In the genomic region with DNA sequence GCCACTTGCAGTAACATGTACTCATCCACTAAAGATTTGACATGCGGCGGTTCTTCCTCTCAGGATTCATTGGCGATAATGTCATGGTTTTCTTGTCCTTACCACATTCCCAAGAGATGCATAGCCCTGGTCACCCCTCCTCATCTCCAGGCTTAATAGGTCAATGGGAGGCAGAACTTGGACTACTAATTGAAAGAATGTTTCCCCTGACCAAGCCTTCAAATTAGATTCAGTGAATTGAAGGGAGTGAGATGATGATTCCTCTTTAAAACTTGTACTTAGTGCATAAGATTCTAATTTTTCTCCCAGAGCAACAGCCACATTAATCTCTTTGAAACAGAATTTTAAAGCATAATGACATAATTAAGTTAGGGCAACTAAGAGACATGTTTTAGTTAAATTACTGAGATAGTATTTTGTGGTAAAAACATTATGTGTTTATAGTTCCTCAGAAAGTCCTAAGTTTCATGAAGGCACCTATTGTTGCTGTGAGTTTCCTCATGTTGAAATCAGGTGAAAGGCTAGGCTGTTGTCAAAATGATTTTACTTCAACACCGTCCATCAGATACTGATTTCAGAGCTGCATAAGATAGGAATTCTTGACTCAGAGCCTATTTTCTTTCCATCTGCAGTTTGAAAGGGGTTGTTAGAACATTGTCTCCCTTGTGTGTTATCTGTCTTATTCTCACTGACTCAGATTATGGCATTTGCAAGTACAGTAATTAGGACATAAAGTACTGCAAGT, we compare ENCODE assay signal across 10 cellular contexts. TPM values are rescaled to one million over a fixed set of nuclear protein-coding genes. Genes with fewer than 3 reads are reported as not detected.
DNase-seq lines count a peak whose midpoint lies in the region; ATAC-seq and TF ChIP-seq lines count a peak whose summit lies in the region.
"Had no signal": no experiment of that assay in that cellular context is flagged by ENCODE, and none has a peak within 500 bp of the region (broad histone marks: within the 10 kb centered on the region; RNA-seq: fewer than 3 reads in every experiment).

No MANE protein-coding gene starts in this region.

- intact Hi-C loops in left ventricle myocardium superior (cut with micrococcal nuclease): no loop called here
- intact Hi-C loops in uterus (cut with DNase I; ENCODE audit: low total_unique reads): no loop called here
- intact Hi-C loops in vagina (cut with DNase I): loop anchor here (10.0 kb wide), 1 partner anchor 80 kb away; no protein-coding TSS in a partner anchor

- H3K36me3 ChIP-seq in subcutaneous abdominal adipose tissue (ENCODE audit: control insufficient read depth in 5 of 5, insufficient read depth in 5 of 5, low read length in 5 of 5): peaks cover 0 to 16% (median 0%) of the 10 kb centered on the region in 5 donors
- no peaks in the 10 kb centered on the region for H3K36me3 ChIP-seq in uterus
- no peaks in the 10 kb centered on the region for H3K36me3 ChIP-seq in vagina

- H3K9me3 ChIP-seq in subcutaneous abdominal adipose tissue (ENCODE audit: control insufficient read depth in 5 of 5, low read length in 5 of 5) (no peaks in the 10 kb centered on the region), uterus (no peaks in the 10 kb centered on the region), vagina (no peaks in the 10 kb centered on the region)

- H3K4me1 ChIP-seq in subcutaneous abdominal adipose tissue (ENCODE audit: control insufficient read depth in 5 of 5, insufficient read depth in 5 of 5, low read length in 5 of 5): peaks cover 0 to 15% (median 13%) of the 10 kb centered on the region in 5 donors
- peaks cover 0 to 15% of the 10 kb centered on the region in 2 donors for H3K4me1 ChIP-seq in uterus
- H3K4me1 ChIP-seq in vagina: peaks cover 28% of the 10 kb centered on the region

- TF ChIP-seq CTCF in uterus (IDR thresholded peaks at IDR 0.05): no peak
- TF ChIP-seq CTCF in vagina (IDR thresholded peaks at IDR 0.05): no peak

- peaks cover 5 to 25% of the 10 kb centered on the region in 2 donors for H3K36me3 Mint-ChIP-seq in activated naive CD4-positive, alpha-beta T cell treated with anti-CD3 and anti-CD28 coated beads, Interleukin-2, amount 50 U/mL, for 72 hours
- H3K36me3 Mint-ChIP-seq in activated naive CD4-positive, alpha-beta T cell treated with anti-CD3 and anti-CD28 coated beads, Interleukin-2, amount 10 ng/mL, durations not matched to agents 7 days and 5 days: peaks cover 45% of the 10 kb centered on the region
- H3K36me3 Mint-ChIP-seq in activated naive CD8-positive, alpha-beta T cell: peaks cover 9% of the 10 kb centered on the region

- H3K4me3 Mint-ChIP-seq in activated naive CD4-positive, alpha-beta T cell treated with anti-CD3 and anti-CD28 coated beads, Interleukin-2, amount 10 ng/mL, durations not matched to agents 7 days and 5 days: no peak overlapping the region
- no peak overlapping the region for H3K4me3 Mint-ChIP-seq in activated naive CD8-positive, alpha-beta T cell

- no peaks in the 10 kb centered on the region for H3K27me3 Mint-ChIP-seq in activated naive CD4-positive, alpha-beta T cell treated with anti-CD3 and anti-CD28 coated beads, Interleukin-2, amount 10 ng/mL, durations not matched to agents 7 days and 5 days
- H3K27me3 Mint-ChIP-seq in activated naive CD8-positive, alpha-beta T cell: no peaks in the 10 kb centered on the region

- CTCF ChIA-PET in activated naive CD4-positive, alpha-beta T cell treated with anti-CD3 and anti-CD28 coated beads, Interleukin-2, amount 10 ng/mL, durations not matched to agents 7 days and 5 days (lab: Charles Lee): interaction anchor here (2.0 to 4.8 kb wide), 2 partner anchors 12 to 81 kb away, joined by 5 to 34 read pairs; no protein-coding TSS in a partner anchor

- TF ChIP-seq POLR2A in uterus (IDR thresholded peaks at IDR 0.05) (no peak), vagina (IDR thresholded peaks at IDR 0.05) (no peak)

- H3K27ac ChIP-seq in subcutaneous abdominal adipose tissue (ENCODE audit: low read depth, low read length) (peak overlapping the region; percentile 2), uterus (peak overlapping the region in 1 of 2 donors; percentile 33), vagina (no peak overlapping the region)

- ATAC-seq in activated naive CD4-positive, alpha-beta T cell treated with anti-CD3 and anti-CD28 coated beads, Interleukin-2, amount 50 U/mL, for 72 hours: peak; percentile 32 to 33
- peak; percentile 66 for ATAC-seq in left ventricle myocardium superior

- H3K27ac Mint-ChIP-seq in activated naive CD4-positive, alpha-beta T cell treated with anti-CD3 and anti-CD28 coated beads, Interleukin-2, amount 50 U/mL, for 72 hours: peak overlapping the region; percentile 27 to 75
- H3K27ac Mint-ChIP-seq in activated naive CD4-positive, alpha-beta T cell treated with anti-CD3 and anti-CD28 coated beads, Interleukin-2, amount 10 ng/mL, durations not matched to agents 7 days and 5 days: no peak overlapping the region
- peak overlapping the region; percentile 91 for H3K27ac Mint-ChIP-seq in activated naive CD8-positive, alpha-beta T cell

- H3K9me3 Mint-ChIP-seq in activated naive CD4-positive, alpha-beta T cell treated with anti-CD3 and anti-CD28 coated beads, Interleukin-2, amount 50 U/mL, for 72 hours: no peaks in the 10 kb centered on the region
- no peaks in the 10 kb centered on the region for H3K9me3 Mint-ChIP-seq in activated naive CD4-positive, alpha-beta T cell treated with anti-CD3 and anti-CD28 coated beads, Interleukin-2, amount 10 ng/mL, durations not matched to agents 7 days and 5 days
- no peaks in the 10 kb centered on the region for H3K9me3 Mint-ChIP-seq in activated naive CD8-positive, alpha-beta T cell (ENCODE audit: low read depth)

- no peak for DNase-seq in activated naive CD4-positive, alpha-beta T cell treated with anti-CD3 and anti-CD28 coated beads, Interleukin-2, amount 50 U/mL, for 72 hours (ENCODE audit: low spot score in 2 of 2)
- DNase-seq in activated naive CD4-positive, alpha-beta T cell treated with anti-CD3 and anti-CD28 coated beads, Interleukin-2, amount 10 ng/mL, durations not matched to agents 7 days and 5 days: no peak
- DNase-seq in left ventricle myocardium superior (no peak), uterus (no peak), vagina (ENCODE audit: extremely low spot score in 2 of 2) (no peak)
- DNase-seq in stimulated activated CD8-positive, alpha-beta memory T cell treated with anti-CD3 and anti-CD28 coated beads, Interleukin-4, amount 100 ng/mL, for 48 hours: no peak
- DNase-seq: AML-193, NCI-H2081 had no signal

- peaks cover 17% of the 10 kb centered on the region for H3K4me1 Mint-ChIP-seq in activated naive CD4-positive, alpha-beta T cell treated with anti-CD3 and anti-CD28 coated beads, Interleukin-2, amount 10 ng/mL, durations not matched to agents 7 days and 5 days
- H3K4me1 Mint-ChIP-seq in activated naive CD8-positive, alpha-beta T cell (ENCODE audit: low read depth): peaks cover 69% of the 10 kb centered on the region

- peak overlapping the region in 1 of 5 donors; percentile 28 for H3K9ac ChIP-seq in subcutaneous abdominal adipose tissue (ENCODE audit: low read length in 5 of 5)

- H3K27me3 ChIP-seq in subcutaneous abdominal adipose tissue (ENCODE audit: control insufficient read depth in 5 of 5, insufficient read depth in 4 of 5, low read length in 5 of 5) (no peaks in the 10 kb centered on the region), uterus (no peaks in the 10 kb centered on the region), vagina (no peaks in the 10 kb centered on the region)

- no peak overlapping the region for H3K4me3 ChIP-seq in subcutaneous abdominal adipose tissue (ENCODE audit: low read depth in 1 of 5, low read length in 5 of 5)
- H3K4me3 ChIP-seq in uterus: no peak overlapping the region
- no peak overlapping the region for H3K4me3 ChIP-seq in vagina

RNA-seq across cellular contexts. Expression of gene STK4, which starts 48.5 kb away (rescaled TPM):
- 100 to 1,000 TPM; 149 to 205 TPM for total RNA-seq in activated naive CD4-positive, alpha-beta T cell treated with anti-CD3 and anti-CD28 coated beads, Interleukin-2, amount 50 U/mL, for 72 hours
- total RNA-seq in left ventricle myocardium superior: 9.3 TPM
- 10 to 100 TPM in 3 of 4 donors, 1 to 10 TPM in 1; 9.0 to 43.6 (median 29.6) TPM for total RNA-seq in uterus
- 25.8 TPM for total RNA-seq in vagina

RNA-seq across cellular contexts. Expression of gene TOMM34, which starts 54.6 kb away (rescaled TPM):
- 10 to 100 TPM; 39.4 to 50.8 TPM for total RNA-seq in activated naive CD4-positive, alpha-beta T cell treated with anti-CD3 and anti-CD28 coated beads, Interleukin-2, amount 50 U/mL, for 72 hours
- total RNA-seq in left ventricle myocardium superior: 9.6 TPM
- total RNA-seq in uterus: 10 to 100 TPM; 11.1 to 15.6 (median 12.5) TPM
- 16.2 TPM for total RNA-seq in vagina
